Comparison of ENCODE assay signal across 8 cellular contexts in genomic region chr1:161044908-161045748, GRCh38. TPM values are rescaled to one million over a fixed set of nuclear protein-coding genes. Genes with fewer than 3 reads are reported as not detected.
A peak's percentile ranks its signal among the peaks of the same experiment; 100 is the strongest.
DNase-seq lines count a peak whose midpoint lies in the region; ATAC-seq, FAIRE-seq and TF ChIP-seq lines count a peak whose summit lies in the region.

No MANE protein-coding gene starts in this region.

- in situ Hi-C loops in SK-MEL-5 (cut with HindIII; ENCODE audit: low pct_unique_long_range_greater_than_20kb, low sequenced_read_pairs) = no loop called here

- TF ChIP-seq CTCF in LNCaP clone FGC (IDR thresholded peaks at IDR 0.05; ENCODE audit: control insufficient read depth, extremely low read depth, insufficient read depth) = no peak
- no peak for TF ChIP-seq CTCF in heart left ventricle (IDR thresholded peaks at IDR 0.05)
- TF ChIP-seq CTCF in parathyroid adenoma (IDR thresholded peaks at IDR 0.05) = no peak

- peak overlapping the region; percentile 92 for H2AFZ ChIP-seq in parathyroid adenoma

- H3K4me2 ChIP-seq in parathyroid adenoma (ENCODE audit: low read length) = peak overlapping the region; percentile 70

- 0 to 1% (median 1%) methylated on average over 28 to 48 of the region's 48 CpGs for WGBS in heart left ventricle, 4 donors

- H3K9me3 ChIP-seq in adipocyte (ENCODE audit: control insufficient read depth, low read length) (peaks cover 18% of the 10 kb centered on the region), heart left ventricle (no peaks in the 10 kb centered on the region), parathyroid adenoma (ENCODE audit: control insufficient read depth, low read length) (no peaks in the 10 kb centered on the region)

- DNase-seq in GM04503 (ENCODE audit: low read depth) (peak; percentile 28), H54 (ENCODE audit: insufficient read length, low spot score) (peak; percentile 71), LNCaP clone FGC (ENCODE audit: low read depth) (peak; percentile 59), SK-MEL-5 (ENCODE audit: low read depth, low spot score) (peak; percentile 70), adipocyte (ENCODE audit: low read depth) (peak; percentile 78), heart left ventricle (peak; percentile 68 to 84 (median 79)), amniotic stem cell (lab: John Stamatoyannopoulos, UW) (no peak)

- H3K4me1 ChIP-seq in adipocyte (ENCODE audit: control insufficient read depth, insufficient read depth, low read length) (peaks cover 14% of the 10 kb centered on the region), heart left ventricle (peaks cover 0 to 46% (median 15%) of the 10 kb centered on the region in 12 donors), parathyroid adenoma (peaks cover 6% of the 10 kb centered on the region)

- no peak for FAIRE-seq in H54 (lab: Jason Lieb, UNC)

- intact Hi-C loops in heart left ventricle (cut with DNase I) = loop anchor here in 9 of 10 donors (1.0 to 10.0 kb wide), 7 partner anchors 24 to 90 kb away; partner anchors contain the start of genes DEDD (in 3 of the 9), F11R (in 2 of the 9), KLHDC9 (in 2 of the 9) and NIT1 (in 1 of the 9)

- TF ChIP-seq POLR2A in H54 (IDR thresholded peaks at IDR 0.05; ENCODE audit: low read depth, low read length) (peak; percentile 51; the same call in 1 of the 2 replicates), heart left ventricle (IDR thresholded peaks at IDR 0.05) (peak in 1 of 2 donors; percentile 12)

- no peaks in the 10 kb centered on the region for H3K27me3 ChIP-seq in adipocyte (replicated peaks; ENCODE audit: control insufficient read depth, insufficient read depth, low read length)
- H3K27me3 ChIP-seq in heart left ventricle = no peaks in the 10 kb centered on the region
- H3K27me3 ChIP-seq in parathyroid adenoma (ENCODE audit: control insufficient read depth, insufficient read depth, low read length) = no peaks in the 10 kb centered on the region

- H3K4me3 ChIP-seq in LNCaP clone FGC (ENCODE audit: low read depth, low read length) = peak overlapping the region; percentile 94
- H3K4me3 ChIP-seq in adipocyte (ENCODE audit: low read length) = peak overlapping the region; percentile 96
- peak overlapping the region; percentile 69 to 99 (median 82) for H3K4me3 ChIP-seq in heart left ventricle
- peak overlapping the region; percentile 87 for H3K4me3 ChIP-seq in parathyroid adenoma (ENCODE audit: low read depth, low read length)

- H3K9ac ChIP-seq in adipocyte (ENCODE audit: low read length) = peak overlapping the region; percentile 98
- H3K9ac ChIP-seq in parathyroid adenoma = peak overlapping the region; percentile 22

- ATAC-seq in heart left ventricle = peak; percentile 56 to 78 (median 68)

- peaks cover 28% of the 10 kb centered on the region for H3K36me3 ChIP-seq in adipocyte (ENCODE audit: control insufficient read depth, insufficient read depth, low read length, severe bottlenecking)
- peaks cover 0 to 54% (median 32%) of the 10 kb centered on the region in 9 donors for H3K36me3 ChIP-seq in heart left ventricle
- no peaks in the 10 kb centered on the region for H3K36me3 ChIP-seq in parathyroid adenoma (ENCODE audit: control insufficient read depth, insufficient read depth, low read length)

- peaks cover 8% of the 10 kb centered on the region for H3K79me2 ChIP-seq in parathyroid adenoma

- H3K27ac ChIP-seq in heart left ventricle (peak overlapping the region; percentile 87 to 98 (median 96)), parathyroid adenoma (peak overlapping the region; percentile 98)

RNA-seq across cellular contexts. Expression of gene USF1, which starts 0.6 kb away (rescaled TPM):
- 48.9 and 50.4 TPM in 2 replicates for total RNA-seq in SK-MEL-5 (2014; rRNA removed; shearing (Covaris generic))
- 20.8 and 25.7 TPM in 2 replicates for polyA plus RNA-seq in SK-MEL-5 (2015; cell fraction: cytosol; rRNA removed)
- polyA plus RNA-seq in SK-MEL-5 (2015; cell fraction: nucleus; rRNA removed) = 305 and 402 TPM in 2 replicates
- total RNA-seq in heart left ventricle = 10 to 100 TPM; 20.2 to 51.1 (median 28.2) TPM
- 10 to 100 TPM; 31.9 to 43.0 TPM for polyA plus RNA-seq in heart left ventricle

RNA-seq across cellular contexts. Expression of gene TSTD1, which starts 6.4 kb away (rescaled TPM):
- total RNA-seq in SK-MEL-5 (2014; rRNA removed; shearing (Covaris generic)) = 0.98 and 1.8 TPM in 2 replicates
- 1.9 and 3.6 TPM in 2 replicates for polyA plus RNA-seq in SK-MEL-5 (2015; cell fraction: cytosol; rRNA removed)
- polyA plus RNA-seq in SK-MEL-5 (2015; cell fraction: nucleus; rRNA removed) = 2.2 and 2.7 TPM in 2 replicates
- 10 to 100 TPM in 7 of 9 donors, 1 to 10 TPM in 2; 6.1 to 22.7 (median 14.4) TPM for total RNA-seq in heart left ventricle
- polyA plus RNA-seq in heart left ventricle = 10 to 100 TPM; 14.7 to 16.2 TPM

RNA-seq across cellular contexts. Expression of gene F11R, which starts 24.2 kb away (rescaled TPM):
- total RNA-seq in SK-MEL-5 (2014; rRNA removed; shearing (Covaris generic)) = 6.4 and 7.3 TPM in 2 replicates
- polyA plus RNA-seq in SK-MEL-5 (2015; cell fraction: cytosol; rRNA removed) = 3.9 and 15.2 TPM in 2 replicates
- polyA plus RNA-seq in SK-MEL-5 (2015; cell fraction: nucleus; rRNA removed) = 3.6 and 8.5 TPM in 2 replicates
- total RNA-seq in heart left ventricle = 10 to 100 TPM in 5 of 9 donors, 1 to 10 TPM in 4; 7.5 to 23.4 (median 10.9) TPM
- polyA plus RNA-seq in heart left ventricle = 10 to 100 TPM in 1 of 2 donors, 1 to 10 TPM in 1; 7.4 to 13.8 TPM

RNA-seq across cellular contexts. Expression of gene ARHGAP30, which starts 24.6 kb away (rescaled TPM):
- total RNA-seq in SK-MEL-5 (2014; rRNA removed; shearing (Covaris generic)) = not detected in 2 replicates
- polyA plus RNA-seq in SK-MEL-5 (2015; cell fraction: cytosol; rRNA removed) = 0.02 and 0.16 TPM in 2 replicates
- not detected in 2 replicates for polyA plus RNA-seq in SK-MEL-5 (2015; cell fraction: nucleus; rRNA removed)
- total RNA-seq in heart left ventricle = 10 to 100 TPM in 2 of 9 donors, 1 to 10 TPM in 7; 1.7 to 32.2 (median 2.1) TPM
- 1 to 10 TPM; 1.3 to 3.0 TPM for polyA plus RNA-seq in heart left ventricle

RNA-seq across cellular contexts. Expression of gene NECTIN4, which starts 44.2 kb away (rescaled TPM):
- total RNA-seq in SK-MEL-5 (2014; rRNA removed; shearing (Covaris generic)) = 0.11 and 0.21 TPM in 2 replicates
- polyA plus RNA-seq in SK-MEL-5 (2015; cell fraction: cytosol; rRNA removed) = 0.08 and 0.43 TPM in 2 replicates
- 0.53 and 1.2 TPM in 2 replicates for polyA plus RNA-seq in SK-MEL-5 (2015; cell fraction: nucleus; rRNA removed)
- total RNA-seq in heart left ventricle = under 1 TPM in 2 of 9 donors, not detected in 7; 0.07 to 0.53 TPM
- polyA plus RNA-seq in heart left ventricle = under 1 TPM in 1 of 2 donors, not detected in 1; 0.03 TPM
